2 cellular contexts compared by ENCODE assay signal in the genomic region with DNA sequence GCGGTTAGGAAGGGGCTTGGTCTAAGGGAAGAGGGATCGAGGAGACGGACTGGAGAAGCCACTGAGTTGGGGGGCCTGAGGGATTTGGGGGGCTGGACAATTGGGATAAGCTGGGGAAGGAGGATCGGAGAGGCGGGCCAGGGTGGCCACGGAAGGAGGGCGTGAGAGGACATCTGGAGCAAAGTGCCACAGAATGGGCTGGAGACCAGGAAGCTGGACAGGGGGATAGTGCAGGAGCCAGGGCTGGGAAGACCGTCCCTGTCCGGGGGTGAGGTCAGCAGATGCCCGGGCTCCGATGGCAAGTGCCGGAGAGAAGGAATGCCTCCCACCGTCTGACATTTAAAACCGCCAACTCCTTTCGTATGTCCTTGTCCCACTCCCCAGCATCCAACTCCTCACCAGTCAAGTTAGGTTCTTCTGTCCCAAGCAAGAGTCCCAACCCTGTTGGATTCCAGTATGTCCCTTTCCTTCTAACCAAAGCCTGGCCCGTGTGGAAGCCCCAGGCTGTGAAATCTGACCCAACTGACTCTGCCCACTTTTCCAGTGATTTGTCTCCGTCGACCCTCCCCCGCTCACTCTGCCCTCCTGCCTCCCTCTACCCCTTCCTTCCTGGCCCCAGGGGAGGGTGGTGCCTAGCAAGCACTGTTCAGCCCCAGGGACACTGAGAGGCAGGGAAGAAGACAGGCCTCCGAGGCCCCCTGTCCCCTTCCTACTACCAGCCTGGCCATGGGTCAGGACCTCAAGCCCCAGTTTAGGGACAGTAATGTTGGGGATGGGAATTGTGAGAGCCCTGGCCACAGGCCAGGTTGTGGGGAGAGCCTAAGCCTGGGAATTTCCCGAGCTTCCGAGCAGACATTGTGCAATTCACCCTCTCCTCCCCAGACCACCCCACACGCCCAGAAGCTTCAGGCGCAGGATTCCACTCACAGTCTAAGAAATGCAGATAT.
TF ChIP-seq lines count a peak whose summit lies in the region.

No MANE protein-coding gene starts in this region.

TF ChIP-seq in SK-N-SH, 30 proteins besides CTCF, POLR2A, EP300 and RAD21:
- TF ChIP-seq NFIC (IDR thresholded peaks at IDR 0.05; ENCODE audit: borderline replicate concordance) = peak; percentile 45; the same call in 1 of the 2 replicates
- TF ChIP-seq FOSL2 (IDR thresholded peaks at IDR 0.05; ENCODE audit: borderline replicate concordance, low read depth) = no peak
- TF ChIP-seq, protein P1, sequence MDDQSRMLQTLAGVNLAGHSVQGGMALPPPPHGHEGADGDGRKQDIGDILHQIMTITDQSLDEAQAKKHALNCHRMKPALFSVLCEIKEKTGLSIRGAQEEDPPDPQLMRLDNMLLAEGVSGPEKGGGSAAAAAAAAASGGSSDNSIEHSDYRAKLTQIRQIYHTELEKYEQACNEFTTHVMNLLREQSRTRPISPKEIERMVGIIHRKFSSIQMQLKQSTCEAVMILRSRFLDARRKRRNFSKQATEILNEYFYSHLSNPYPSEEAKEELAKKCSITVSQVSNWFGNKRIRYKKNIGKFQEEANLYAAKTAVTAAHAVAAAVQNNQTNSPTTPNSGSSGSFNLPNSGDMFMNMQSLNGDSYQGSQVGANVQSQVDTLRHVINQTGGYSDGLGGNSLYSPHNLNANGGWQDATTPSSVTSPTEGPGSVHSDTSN (IDR thresholded peaks at IDR 0.05) = peak; percentile 47; the same call in 1 of the 2 replicates
- no peak for TF ChIP-seq GABPA (IDR thresholded peaks at IDR 0.05; ENCODE audit: low read depth)
- TF ChIP-seq CHD2 (IDR thresholded peaks at IDR 0.05; ENCODE audit: low read length, partially characterized antibody) = peak; percentile 11
- no peak for TF ChIP-seq EZH2phosphoT487 (IDR thresholded peaks at IDR 0.05; ENCODE audit: borderline replicate concordance, low read depth)
- TF ChIP-seq, protein P2, sequence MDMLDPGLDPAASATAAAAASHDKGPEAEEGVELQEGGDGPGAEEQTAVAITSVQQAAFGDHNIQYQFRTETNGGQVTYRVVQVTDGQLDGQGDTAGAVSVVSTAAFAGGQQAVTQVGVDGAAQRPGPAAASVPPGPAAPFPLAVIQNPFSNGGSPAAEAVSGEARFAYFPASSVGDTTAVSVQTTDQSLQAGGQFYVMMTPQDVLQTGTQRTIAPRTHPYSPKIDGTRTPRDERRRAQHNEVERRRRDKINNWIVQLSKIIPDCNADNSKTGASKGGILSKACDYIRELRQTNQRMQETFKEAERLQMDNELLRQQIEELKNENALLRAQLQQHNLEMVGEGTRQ (IDR thresholded peaks at IDR 0.05; ENCODE audit: borderline replicate concordance, low read depth, low read length) = no peak
- no peak for TF ChIP-seq RCOR1 (IDR thresholded peaks at IDR 0.05; ENCODE audit: low read length)
- 0 out of 2 replicates have a peak, but pooled peaks have one; percentile 22 for TF ChIP-seq RXRA (IDR thresholded peaks at IDR 0.05; ENCODE audit: borderline replicate concordance, low read depth)
- no peak for TF ChIP-seq RFX5 (IDR thresholded peaks at IDR 0.05; ENCODE audit: low read length)
TF ChIP-seq in SK-N-SH: peak in this region for 4.

TF ChIP-seq in endothelial cell of umbilical vein, 7 proteins besides CTCF, POLR2A, EP300 and RAD21:
- TF ChIP-seq POLR2AphosphoS5 (IDR thresholded peaks at IDR 0.05; ENCODE audit: insufficient read depth, low read depth, low read length) (peak; percentile 36), MYC (IDR thresholded peaks at IDR 0.05; ENCODE audit: low read depth, low read length) (no peak), FOS (IDR thresholded peaks at IDR 0.05; ENCODE audit: borderline replicate concordance, insufficient read depth, low read length) (no peak)
- TF ChIP-seq, protein P3, sequence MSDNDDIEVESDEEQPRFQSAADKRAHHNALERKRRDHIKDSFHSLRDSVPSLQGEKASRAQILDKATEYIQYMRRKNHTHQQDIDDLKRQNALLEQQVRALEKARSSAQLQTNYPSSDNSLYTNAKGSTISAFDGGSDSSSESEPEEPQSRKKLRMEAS (IDR thresholded peaks at IDR 0.05; ENCODE audit: insufficient read depth, insufficient read length) = no peak
TF ChIP-seq in endothelial cell of umbilical vein: peak in this region for 1.
